ENCODE assay signal across 8 cellular contexts in the genomic region with DNA sequence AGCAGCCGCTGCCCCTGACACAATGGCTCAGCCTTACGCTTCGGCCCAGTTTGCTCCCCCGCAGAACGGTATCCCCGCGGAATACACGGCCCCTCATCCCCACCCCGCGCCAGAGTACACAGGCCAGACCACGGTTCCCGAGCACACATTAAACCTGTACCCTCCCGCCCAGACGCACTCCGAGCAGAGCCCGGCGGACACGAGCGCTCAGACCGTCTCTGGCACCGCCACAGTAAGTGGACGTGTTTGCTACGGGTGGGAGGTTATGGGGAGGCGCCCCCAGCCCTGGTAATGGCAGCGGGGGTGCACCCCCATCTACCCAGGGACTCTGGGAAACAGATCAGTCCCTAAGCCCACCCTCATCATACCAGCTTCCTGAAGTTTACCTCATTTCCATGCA.
"Had no signal": no experiment of that assay in that cellular context is flagged by ENCODE, and none has a peak within 500 bp of the region (broad histone marks: within the 10 kb centered on the region; RNA-seq: fewer than 3 reads in every experiment).

No MANE protein-coding gene starts in this region.

- ATAC-seq: GM23338, K562 had no signal

- H3K4me3 ChIP-seq: GM23338, K562 had no signal

- H3K4me2 ChIP-seq: GM23338 had no signal

- DNase-seq: H9, HCEC 1CT, IMR-90 had no signal

- H2AFZ ChIP-seq: GM23338 had no signal

- FAIRE-seq: H1, H54, K562 had no signal

- H3K27ac ChIP-seq: HL-60 had no signal
